Comparison of ENCODE assay signal across 1 cellular context in genomic region chr1:115644109-115644508, GRCh38.
TF ChIP-seq lines count a peak whose summit lies in the region.

No MANE protein-coding gene starts in this region.

TF ChIP-seq in IMR-90, 13 proteins besides CTCF, POLR2A, EP300 and RAD21 (continued from another document):
- TF ChIP-seq NFE2L2 (IDR thresholded peaks at IDR 0.05; ENCODE audit: low read depth, low read length) (no peak), FOS (IDR thresholded peaks at IDR 0.05; ENCODE audit: low read depth, low read length) (no peak), MXI1 (IDR thresholded peaks at IDR 0.05; ENCODE audit: borderline replicate concordance, low read depth, low read length) (no peak), MAFK (IDR thresholded peaks at IDR 0.05; ENCODE audit: low read depth, low read length) (no peak)
